Comparison of ENCODE assay signal across 9 cellular contexts in genomic region chr11:119509969-119510401, GRCh38.
DNase-seq lines count a peak whose midpoint lies in the region; ATAC-seq and TF ChIP-seq lines count a peak whose summit lies in the region.
"Had no signal": no experiment of that assay in that cellular context is flagged by ENCODE, and none has a peak within 500 bp of the region (broad histone marks: within the 10 kb centered on the region; RNA-seq: fewer than 3 reads in every experiment).

No MANE protein-coding gene starts in this region.

- peak overlapping the region; percentile 75 for H3K27ac Mint-ChIP-seq in activated B cell treated with CpG ODN at 0.5 μM for 24 hours

- H3K4me3 ChIP-seq in kidney epithelial cell (ENCODE audit: low read depth, low read length) = no peak overlapping the region
- H3K4me3 ChIP-seq in H7 (ENCODE audit: insufficient read depth, low read depth, low read length) = no peak overlapping the region
- H3K4me3 ChIP-seq: SJSA1 had no signal

- TF ChIP-seq CTCF in activated B cell treated with CpG ODN at 0.5 μM for 24 hours (IDR thresholded peaks at IDR 0.05) = no peak
- TF ChIP-seq CTCF in kidney epithelial cell (IDR thresholded peaks at IDR 0.05; ENCODE audit: insufficient read depth, low read length, poor library complexity, severe bottlenecking) = no peak

- DNase-seq in GM03348 (ENCODE audit: low spot score) = peak; percentile 90
- no peak for DNase-seq in activated B cell treated with CpG ODN at 0.5 μM for 24 hours
- DNase-seq in kidney epithelial cell (ENCODE audit: low read depth) = peak; percentile 39
- no peak for DNase-seq in H7
- DNase-seq in activated CD4-positive, CD25-positive, alpha-beta regulatory T cell (lab: John Stamatoyannopoulos, UW) = no peak
- DNase-seq in NCI-H146 (lab: John Stamatoyannopoulos, UW) = no peak

- no peaks in the 10 kb centered on the region for H3K36me3 Mint-ChIP-seq in activated B cell treated with CpG ODN at 0.5 μM for 24 hours (ENCODE audit: low read depth)

- CTCF ChIA-PET in activated B cell treated with CpG ODN at 0.5 μM for 24 hours (lab: Charles Lee) = interaction anchor here (0.7 to 1.4 kb wide), 2 partner anchors 19 to 25 kb away, joined by 3 read pairs; no protein-coding TSS in a partner anchor

- ATAC-seq in GM19455 (IDR thresholded peaks at IDR 0.05; ENCODE audit: unreplicated experiment) (peak; percentile 73), HG03442 (IDR thresholded peaks at IDR 0.05; ENCODE audit: unreplicated experiment) (peak; percentile 85), activated B cell treated with CpG ODN at 0.5 μM for 24 hours (ENCODE audit: low read depth) (peak; percentile 84)

- H3K4me1 Mint-ChIP-seq in activated B cell treated with CpG ODN at 0.5 μM for 24 hours = peaks cover 35% of the 10 kb centered on the region

- peaks cover 2% of the 10 kb centered on the region for H3K27me3 Mint-ChIP-seq in activated B cell treated with CpG ODN at 0.5 μM for 24 hours

- intact Hi-C loops in activated B cell treated with CpG ODN at 0.5 μM for 24 hours (cut with micrococcal nuclease) = loop anchor here (1.0 kb wide), 1 partner anchor 15 kb away; no protein-coding TSS in a partner anchor

- no peak overlapping the region for H3K4me3 Mint-ChIP-seq in activated B cell treated with CpG ODN at 0.5 μM for 24 hours

- H3K9me3 Mint-ChIP-seq in activated B cell treated with CpG ODN at 0.5 μM for 24 hours = no peaks in the 10 kb centered on the region

- peaks cover 22% of the 10 kb centered on the region for H3K27me3 ChIP-seq in kidney epithelial cell (ENCODE audit: control insufficient read depth, insufficient read depth, low read length)
- H3K27me3 ChIP-seq in H7 (ENCODE audit: control insufficient read depth, insufficient read depth, low read length) = no peaks in the 10 kb centered on the region
- H3K27me3 ChIP-seq: SJSA1 had no signal

- no peaks in the 10 kb centered on the region for H3K36me3 ChIP-seq in kidney epithelial cell (ENCODE audit: control insufficient read depth, insufficient read depth, low read length)
- H3K36me3 ChIP-seq in H7 (replicated peaks; ENCODE audit: control insufficient read depth, insufficient read depth, low read length) = no peaks in the 10 kb centered on the region
- H3K36me3 ChIP-seq: SJSA1 had no signal

- POLR2A ChIA-PET in activated B cell treated with CpG ODN at 0.5 μM for 24 hours (lab: Charles Lee) = interaction anchor here (0.9 to 1.6 kb wide), 2 partner anchors 13 to 15 kb away, joined by 4 read pairs; no protein-coding TSS in a partner anchor

Comparison
In these comparisons a context has a peak if more than half of its experiments do, and no peak if none do; other contexts are left out.
1. DNase-seq: peak in GM03348 (single experiment) and kidney epithelial cell (single experiment); none in activated B cell treated with CpG ODN at 0.5 μM for 24 hours (single experiment), H7 (single experiment), activated CD4-positive, CD25-positive, alpha-beta regulatory T cell (0 of 4) and NCI-H146 (single experiment).
2. Peak in every context shown above with its lines, with median percentiles within 50 percentile points of each other: ATAC-seq.